In the genomic region with DNA sequence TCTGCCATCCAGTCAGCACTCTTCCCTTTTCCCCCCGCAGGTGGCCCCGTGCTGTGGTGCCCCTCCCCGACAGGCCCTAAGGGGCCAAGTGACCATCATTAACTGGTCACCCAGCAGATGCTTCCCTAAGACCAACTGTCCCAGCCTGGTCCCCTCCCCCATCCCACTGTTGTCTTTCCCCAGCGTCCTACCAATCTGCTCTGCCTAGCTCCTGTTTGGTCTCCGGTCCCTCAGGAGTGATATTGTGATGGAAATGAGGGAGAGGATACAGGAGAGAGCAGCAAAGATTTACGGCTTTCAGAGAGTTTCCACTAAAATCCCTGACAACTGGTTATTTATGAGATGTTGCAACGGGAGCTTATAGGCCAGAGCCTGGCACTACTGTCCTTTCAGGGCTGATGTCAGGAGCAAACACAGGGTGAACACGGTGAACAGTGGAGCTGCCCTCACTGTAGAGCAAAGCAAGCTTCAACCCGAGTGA, we compare ENCODE assay signal across 1 cellular context.
TF ChIP-seq lines count a peak whose summit lies in the region.

No MANE protein-coding gene starts in this region.

TF ChIP-seq in IMR-90, 13 proteins besides CTCF, POLR2A, EP300 and RAD21:
- TF ChIP-seq SMC3 (IDR thresholded peaks at IDR 0.05; ENCODE audit: low read depth, low read length) (no peak), MAZ (IDR thresholded peaks at IDR 0.05; ENCODE audit: borderline replicate concordance, low read depth, low read length) (no peak), CHD1 (IDR thresholded peaks at IDR 0.05; ENCODE audit: low read depth, low read length) (no peak), NFE2L2 (IDR thresholded peaks at IDR 0.05; ENCODE audit: low read depth, low read length) (no peak), MXI1 (IDR thresholded peaks at IDR 0.05; ENCODE audit: borderline replicate concordance, low read depth, low read length) (no peak), MAFK (IDR thresholded peaks at IDR 0.05; ENCODE audit: low read depth, low read length) (no peak), BHLHE40 (IDR thresholded peaks at IDR 0.05; ENCODE audit: low read depth, low read length) (no peak), RCOR1 (IDR thresholded peaks at IDR 0.05; ENCODE audit: insufficient replicate concordance, low read length) (no peak)
- TF ChIP-seq, protein P1, sequence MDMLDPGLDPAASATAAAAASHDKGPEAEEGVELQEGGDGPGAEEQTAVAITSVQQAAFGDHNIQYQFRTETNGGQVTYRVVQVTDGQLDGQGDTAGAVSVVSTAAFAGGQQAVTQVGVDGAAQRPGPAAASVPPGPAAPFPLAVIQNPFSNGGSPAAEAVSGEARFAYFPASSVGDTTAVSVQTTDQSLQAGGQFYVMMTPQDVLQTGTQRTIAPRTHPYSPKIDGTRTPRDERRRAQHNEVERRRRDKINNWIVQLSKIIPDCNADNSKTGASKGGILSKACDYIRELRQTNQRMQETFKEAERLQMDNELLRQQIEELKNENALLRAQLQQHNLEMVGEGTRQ (IDR thresholded peaks at IDR 0.05; ENCODE audit: low read depth, low read length), result no peak
TF ChIP-seq in IMR-90: peak in this region for 0.
